In genomic region chr17:78428025-78428575, GRCh38 we compare ENCODE assay signal across 14 cellular contexts.
"Had no signal": no experiment of that assay in that cellular context is flagged by ENCODE, and none has a peak within 500 bp of the region (broad histone marks: within the 10 kb centered on the region; RNA-seq: fewer than 3 reads in every experiment).

No MANE protein-coding gene starts in this region.

- H3K4me3 Mint-ChIP-seq: activated naive CD8-positive, alpha-beta T cell treated with anti-CD3 and anti-CD28 coated beads for 36 hours; stimulated activated naive B cell treated with anti-CD40 and anti-IgM and Interleukin-4, amounts not matched to agents 10 μg/mL and 1 μg/mL and 100 μg/mL, for 72 hours had no signal

- H3K4me3 ChIP-seq: body of pancreas, right atrium auricular region, skin epidermis, transverse colon had no signal

- H3K27ac ChIP-seq: body of pancreas, foreskin keratinocyte, right atrium auricular region, skin epidermis, transverse colon had no signal

- DNase-seq: activated CD4-positive, alpha-beta T cell treated with anti-CD3 and anti-CD28 coated beads, Interleukin-2, amount 50 U/mL, for 4 hours; activated effector memory CD4-positive, alpha-beta T cell treated with Interleukin-2 at 50 U/mL for 16 hours; activated naive CD8-positive, alpha-beta T cell treated with anti-CD3 and anti-CD28 coated beads for 36 hours; amygdala; body of pancreas; effector memory CD4-positive, alpha-beta T cell; foreskin keratinocyte; stimulated activated CD4-positive, alpha-beta T cell treated with anti-CD3 and anti-CD28 coated beads, Interleukin-15, amount 100 ng/mL, for 24 hours; stimulated activated CD4-positive, alpha-beta T cell treated with anti-CD3 and anti-CD28 coated beads, Interleukin-4, amount 100 ng/mL, for 1 hour; stimulated activated naive B cell treated with anti-CD40 and anti-IgM and Interleukin-4, amounts not matched to agents 10 μg/mL and 1 μg/mL and 100 μg/mL, for 72 hours; transverse colon had no signal

- H3K27me3 Mint-ChIP-seq: activated naive CD8-positive, alpha-beta T cell treated with anti-CD3 and anti-CD28 coated beads for 36 hours; stimulated activated naive B cell treated with anti-CD40 and anti-IgM and Interleukin-4, amounts not matched to agents 10 μg/mL and 1 μg/mL and 100 μg/mL, for 72 hours had no signal

- H3K9me3 Mint-ChIP-seq: activated naive CD8-positive, alpha-beta T cell treated with anti-CD3 and anti-CD28 coated beads for 36 hours; stimulated activated naive B cell treated with anti-CD40 and anti-IgM and Interleukin-4, amounts not matched to agents 10 μg/mL and 1 μg/mL and 100 μg/mL, for 72 hours had no signal

- ATAC-seq: activated CD4-positive, CD25-positive, alpha-beta regulatory T cell treated with anti-CD3 and anti-CD28 coated beads, Interleukin-2, amount 50 U/mL, for 24 hours; body of pancreas; foreskin keratinocyte; stimulated activated naive B cell treated with anti-CD40 and anti-IgM and Interleukin-4, amounts not matched to agents 10 μg/mL and 1 μg/mL and 100 μg/mL, for 72 hours had no signal

- H3K9me3 ChIP-seq: body of pancreas, right atrium auricular region, transverse colon had no signal

- H3K27me3 ChIP-seq: body of pancreas, foreskin keratinocyte, right atrium auricular region, transverse colon had no signal

- H3K27ac Mint-ChIP-seq: activated naive CD8-positive, alpha-beta T cell treated with anti-CD3 and anti-CD28 coated beads for 36 hours had no signal

- H3K4me1 ChIP-seq: body of pancreas, foreskin keratinocyte had no signal
